In the genomic region with DNA sequence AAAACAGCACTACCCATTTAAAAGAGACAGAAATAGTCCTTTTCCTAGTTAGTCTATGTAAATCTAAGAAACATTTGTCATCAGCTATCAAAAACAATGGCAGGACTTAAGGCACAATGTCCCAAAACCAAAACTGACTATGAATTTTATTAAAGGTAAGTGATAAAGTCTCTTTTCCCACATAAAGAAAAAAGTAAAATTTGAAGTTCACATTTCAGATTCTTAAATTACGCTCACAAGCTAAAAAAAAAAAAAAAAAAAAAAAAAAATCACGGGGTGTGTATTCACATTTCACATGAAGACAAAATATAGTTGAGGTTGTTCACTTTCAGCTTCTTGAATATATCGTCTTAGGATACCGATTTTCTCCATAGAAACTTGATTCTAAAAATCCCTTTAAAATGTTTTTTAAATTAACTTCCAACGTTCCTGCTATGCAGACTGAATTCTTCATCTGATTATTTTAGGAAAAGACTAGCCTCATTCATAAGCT, we compare ENCODE assay signal across 8 cellular contexts. TPM values are rescaled to one million over a fixed set of nuclear protein-coding genes. Genes with fewer than 3 reads are reported as not detected.
DNase-seq lines count a peak whose midpoint lies in the region; ATAC-seq and TF ChIP-seq lines count a peak whose summit lies in the region.

No MANE protein-coding gene starts in this region.

- peaks cover 15% of the 10 kb centered on the region for H3K4me1 ChIP-seq in testis

- ATAC-seq in activated naive CD8-positive, alpha-beta T cell treated with anti-CD3 and anti-CD28 coated beads, Interleukin-2, amount 50 U/mL, for 24 hours: no peak

- peak overlapping the region; percentile 96 for H3K27ac Mint-ChIP-seq in T-helper 2 cell treated with Interferon-gamma antibody and Interleukin-4, amounts not matched to agents 5 μg/mL and 100 μg/mL, for 36 hours
- H3K27ac Mint-ChIP-seq in activated naive CD8-positive, alpha-beta T cell treated with anti-CD3 and anti-CD28 coated beads, Interleukin-2, amount 50 U/mL, for 24 hours: peak overlapping the region; percentile 98

- H3K27ac ChIP-seq in layer of hippocampus (ENCODE audit: low read depth, low read length): peak overlapping the region; percentile 99
- H3K27ac ChIP-seq in testis: peak overlapping the region; percentile 99

- peak overlapping the region; percentile 99 for H3K4me3 Mint-ChIP-seq in T-helper 2 cell treated with Interferon-gamma antibody and Interleukin-4, amounts not matched to agents 5 μg/mL and 100 μg/mL, for 36 hours
- H3K4me3 Mint-ChIP-seq in activated naive CD8-positive, alpha-beta T cell treated with anti-CD3 and anti-CD28 coated beads, Interleukin-2, amount 50 U/mL, for 24 hours: peak overlapping the region; percentile 99

- peaks cover 16% of the 10 kb centered on the region for H3K36me3 Mint-ChIP-seq in T-helper 2 cell treated with Interferon-gamma antibody and Interleukin-4, amounts not matched to agents 5 μg/mL and 100 μg/mL, for 36 hours (ENCODE audit: low read depth)
- H3K36me3 Mint-ChIP-seq in activated naive CD8-positive, alpha-beta T cell treated with anti-CD3 and anti-CD28 coated beads, Interleukin-2, amount 50 U/mL, for 24 hours (ENCODE audit: low read depth): peaks cover 19% of the 10 kb centered on the region

- H3K27me3 Mint-ChIP-seq in T-helper 2 cell treated with Interferon-gamma antibody and Interleukin-4, amounts not matched to agents 5 μg/mL and 100 μg/mL, for 36 hours (ENCODE audit: low read depth): no peaks in the 10 kb centered on the region
- no peaks in the 10 kb centered on the region for H3K27me3 Mint-ChIP-seq in activated naive CD8-positive, alpha-beta T cell treated with anti-CD3 and anti-CD28 coated beads, Interleukin-2, amount 50 U/mL, for 24 hours

- no peak for TF ChIP-seq POLR2A in testis (IDR thresholded peaks at IDR 0.05)

- no peaks in the 10 kb centered on the region for H3K9me3 Mint-ChIP-seq in T-helper 2 cell treated with Interferon-gamma antibody and Interleukin-4, amounts not matched to agents 5 μg/mL and 100 μg/mL, for 36 hours
- H3K9me3 Mint-ChIP-seq in activated naive CD8-positive, alpha-beta T cell treated with anti-CD3 and anti-CD28 coated beads, Interleukin-2, amount 50 U/mL, for 24 hours: no peaks in the 10 kb centered on the region

- no peak for TF ChIP-seq CTCF in testis (IDR thresholded peaks at IDR 0.05)

- DNase-seq in T-helper 2 cell treated with Interferon-gamma antibody and Interleukin-4, amounts not matched to agents 5 μg/mL and 100 μg/mL, for 36 hours (ENCODE audit: low spot score): no peak
- DNase-seq in T-helper 2 cell: no peak
- DNase-seq in activated naive CD8-positive, alpha-beta T cell treated with anti-CD3 and anti-CD28 coated beads, Interleukin-2, amount 50 U/mL, for 24 hours: no peak
- no peak for DNase-seq in testis
- DNase-seq in Ammon's horn (ENCODE audit: low spot score): no peak
- no peak for DNase-seq in stimulated activated CD4-positive, alpha-beta T cell treated with anti-CD3 and anti-CD28 coated beads, Interleukin-15, amount 100 ng/mL, for 24 hours
- DNase-seq in NCI-H748 (lab: John Stamatoyannopoulos, UW; ENCODE audit: unreplicated experiment): no peak

- H3K4me3 ChIP-seq in testis: peak overlapping the region; percentile 82 to 97

- no peaks in the 10 kb centered on the region for H3K27me3 ChIP-seq in layer of hippocampus (ENCODE audit: control insufficient read depth, insufficient read depth, low read length)
- no peaks in the 10 kb centered on the region for H3K27me3 ChIP-seq in testis

- WGBS in testis, 2 donors: 1% methylated on average over 5 of the region's 5 CpGs

- H3K36me3 ChIP-seq in testis (ENCODE audit: low read depth, missing control alignments): no peaks in the 10 kb centered on the region

- H3K9me3 ChIP-seq in testis: no peaks in the 10 kb centered on the region

- peaks cover 35% of the 10 kb centered on the region for H3K4me1 Mint-ChIP-seq in T-helper 2 cell treated with Interferon-gamma antibody and Interleukin-4, amounts not matched to agents 5 μg/mL and 100 μg/mL, for 36 hours (ENCODE audit: low read depth)
- peaks cover 49% of the 10 kb centered on the region for H3K4me1 Mint-ChIP-seq in activated naive CD8-positive, alpha-beta T cell treated with anti-CD3 and anti-CD28 coated beads, Interleukin-2, amount 50 U/mL, for 24 hours

- intact Hi-C loops in testis (cut with DNase I; ENCODE audit: low total_unique reads): no loop called here

RNA-seq across cellular contexts. Expression of a gene that starts 1.6 kb away (rescaled TPM):
- 10 to 100 TPM; 19.0 to 20.2 TPM for total RNA-seq in testis
- 28.1 TPM for polyA plus RNA-seq in testis (ENCODE audit: insufficient read depth, low read depth, low replicate concordance)

RNA-seq across cellular contexts. Expression of a gene that starts 15.2 kb away (rescaled TPM):
- 1 to 10 TPM; 3.0 to 5.6 TPM for total RNA-seq in testis
- polyA plus RNA-seq in testis (ENCODE audit: insufficient read depth, low read depth, low replicate concordance): 5.9 TPM
